1 cellular context compared by ENCODE assay signal in the genomic region with DNA sequence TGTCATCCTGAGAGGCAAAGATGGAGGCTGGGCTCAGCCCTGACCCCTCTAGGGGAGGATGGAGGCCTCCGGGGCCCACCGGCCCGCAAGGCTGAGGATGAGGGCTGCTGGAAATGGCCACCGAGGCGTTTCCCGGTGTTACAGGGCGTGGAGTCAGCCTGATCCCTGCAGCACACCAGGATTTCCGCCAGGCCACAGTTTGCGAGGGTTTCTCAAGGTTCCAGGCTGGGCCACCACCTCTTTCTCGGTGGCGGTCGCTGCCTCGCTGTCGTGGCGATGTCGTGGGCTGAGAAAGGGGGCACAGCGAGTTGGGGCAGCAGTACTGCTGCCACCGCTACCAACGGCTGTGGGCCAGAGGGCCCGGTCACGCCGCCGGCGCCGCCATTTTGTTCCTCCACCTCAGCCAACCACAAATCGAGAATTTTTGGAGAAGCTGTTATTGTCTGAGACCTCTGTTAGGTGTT.
TF ChIP-seq lines count a peak whose summit lies in the region.

A gene (minus strand): TSS at position 414 of the 464 bp plus-strand sequence. CDS start 408 bp downstream, at position 6.

TF ChIP-seq in GM23338, 12 proteins besides CTCF, POLR2A, EP300 and RAD21 (continued from another document):
- TF ChIP-seq, protein P1, sequence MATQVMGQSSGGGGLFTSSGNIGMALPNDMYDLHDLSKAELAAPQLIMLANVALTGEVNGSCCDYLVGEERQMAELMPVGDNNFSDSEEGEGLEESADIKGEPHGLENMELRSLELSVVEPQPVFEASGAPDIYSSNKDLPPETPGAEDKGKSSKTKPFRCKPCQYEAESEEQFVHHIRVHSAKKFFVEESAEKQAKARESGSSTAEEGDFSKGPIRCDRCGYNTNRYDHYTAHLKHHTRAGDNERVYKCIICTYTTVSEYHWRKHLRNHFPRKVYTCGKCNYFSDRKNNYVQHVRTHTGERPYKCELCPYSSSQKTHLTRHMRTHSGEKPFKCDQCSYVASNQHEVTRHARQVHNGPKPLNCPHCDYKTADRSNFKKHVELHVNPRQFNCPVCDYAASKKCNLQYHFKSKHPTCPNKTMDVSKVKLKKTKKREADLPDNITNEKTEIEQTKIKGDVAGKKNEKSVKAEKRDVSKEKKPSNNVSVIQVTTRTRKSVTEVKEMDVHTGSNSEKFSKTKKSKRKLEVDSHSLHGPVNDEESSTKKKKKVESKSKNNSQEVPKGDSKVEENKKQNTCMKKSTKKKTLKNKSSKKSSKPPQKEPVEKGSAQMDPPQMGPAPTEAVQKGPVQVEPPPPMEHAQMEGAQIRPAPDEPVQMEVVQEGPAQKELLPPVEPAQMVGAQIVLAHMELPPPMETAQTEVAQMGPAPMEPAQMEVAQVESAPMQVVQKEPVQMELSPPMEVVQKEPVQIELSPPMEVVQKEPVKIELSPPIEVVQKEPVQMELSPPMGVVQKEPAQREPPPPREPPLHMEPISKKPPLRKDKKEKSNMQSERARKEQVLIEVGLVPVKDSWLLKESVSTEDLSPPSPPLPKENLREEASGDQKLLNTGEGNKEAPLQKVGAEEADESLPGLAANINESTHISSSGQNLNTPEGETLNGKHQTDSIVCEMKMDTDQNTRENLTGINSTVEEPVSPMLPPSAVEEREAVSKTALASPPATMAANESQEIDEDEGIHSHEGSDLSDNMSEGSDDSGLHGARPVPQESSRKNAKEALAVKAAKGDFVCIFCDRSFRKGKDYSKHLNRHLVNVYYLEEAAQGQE (IDR thresholded peaks at IDR 0.05; ENCODE audit: unreplicated experiment), result no peak
- TF ChIP-seq, protein P2, sequence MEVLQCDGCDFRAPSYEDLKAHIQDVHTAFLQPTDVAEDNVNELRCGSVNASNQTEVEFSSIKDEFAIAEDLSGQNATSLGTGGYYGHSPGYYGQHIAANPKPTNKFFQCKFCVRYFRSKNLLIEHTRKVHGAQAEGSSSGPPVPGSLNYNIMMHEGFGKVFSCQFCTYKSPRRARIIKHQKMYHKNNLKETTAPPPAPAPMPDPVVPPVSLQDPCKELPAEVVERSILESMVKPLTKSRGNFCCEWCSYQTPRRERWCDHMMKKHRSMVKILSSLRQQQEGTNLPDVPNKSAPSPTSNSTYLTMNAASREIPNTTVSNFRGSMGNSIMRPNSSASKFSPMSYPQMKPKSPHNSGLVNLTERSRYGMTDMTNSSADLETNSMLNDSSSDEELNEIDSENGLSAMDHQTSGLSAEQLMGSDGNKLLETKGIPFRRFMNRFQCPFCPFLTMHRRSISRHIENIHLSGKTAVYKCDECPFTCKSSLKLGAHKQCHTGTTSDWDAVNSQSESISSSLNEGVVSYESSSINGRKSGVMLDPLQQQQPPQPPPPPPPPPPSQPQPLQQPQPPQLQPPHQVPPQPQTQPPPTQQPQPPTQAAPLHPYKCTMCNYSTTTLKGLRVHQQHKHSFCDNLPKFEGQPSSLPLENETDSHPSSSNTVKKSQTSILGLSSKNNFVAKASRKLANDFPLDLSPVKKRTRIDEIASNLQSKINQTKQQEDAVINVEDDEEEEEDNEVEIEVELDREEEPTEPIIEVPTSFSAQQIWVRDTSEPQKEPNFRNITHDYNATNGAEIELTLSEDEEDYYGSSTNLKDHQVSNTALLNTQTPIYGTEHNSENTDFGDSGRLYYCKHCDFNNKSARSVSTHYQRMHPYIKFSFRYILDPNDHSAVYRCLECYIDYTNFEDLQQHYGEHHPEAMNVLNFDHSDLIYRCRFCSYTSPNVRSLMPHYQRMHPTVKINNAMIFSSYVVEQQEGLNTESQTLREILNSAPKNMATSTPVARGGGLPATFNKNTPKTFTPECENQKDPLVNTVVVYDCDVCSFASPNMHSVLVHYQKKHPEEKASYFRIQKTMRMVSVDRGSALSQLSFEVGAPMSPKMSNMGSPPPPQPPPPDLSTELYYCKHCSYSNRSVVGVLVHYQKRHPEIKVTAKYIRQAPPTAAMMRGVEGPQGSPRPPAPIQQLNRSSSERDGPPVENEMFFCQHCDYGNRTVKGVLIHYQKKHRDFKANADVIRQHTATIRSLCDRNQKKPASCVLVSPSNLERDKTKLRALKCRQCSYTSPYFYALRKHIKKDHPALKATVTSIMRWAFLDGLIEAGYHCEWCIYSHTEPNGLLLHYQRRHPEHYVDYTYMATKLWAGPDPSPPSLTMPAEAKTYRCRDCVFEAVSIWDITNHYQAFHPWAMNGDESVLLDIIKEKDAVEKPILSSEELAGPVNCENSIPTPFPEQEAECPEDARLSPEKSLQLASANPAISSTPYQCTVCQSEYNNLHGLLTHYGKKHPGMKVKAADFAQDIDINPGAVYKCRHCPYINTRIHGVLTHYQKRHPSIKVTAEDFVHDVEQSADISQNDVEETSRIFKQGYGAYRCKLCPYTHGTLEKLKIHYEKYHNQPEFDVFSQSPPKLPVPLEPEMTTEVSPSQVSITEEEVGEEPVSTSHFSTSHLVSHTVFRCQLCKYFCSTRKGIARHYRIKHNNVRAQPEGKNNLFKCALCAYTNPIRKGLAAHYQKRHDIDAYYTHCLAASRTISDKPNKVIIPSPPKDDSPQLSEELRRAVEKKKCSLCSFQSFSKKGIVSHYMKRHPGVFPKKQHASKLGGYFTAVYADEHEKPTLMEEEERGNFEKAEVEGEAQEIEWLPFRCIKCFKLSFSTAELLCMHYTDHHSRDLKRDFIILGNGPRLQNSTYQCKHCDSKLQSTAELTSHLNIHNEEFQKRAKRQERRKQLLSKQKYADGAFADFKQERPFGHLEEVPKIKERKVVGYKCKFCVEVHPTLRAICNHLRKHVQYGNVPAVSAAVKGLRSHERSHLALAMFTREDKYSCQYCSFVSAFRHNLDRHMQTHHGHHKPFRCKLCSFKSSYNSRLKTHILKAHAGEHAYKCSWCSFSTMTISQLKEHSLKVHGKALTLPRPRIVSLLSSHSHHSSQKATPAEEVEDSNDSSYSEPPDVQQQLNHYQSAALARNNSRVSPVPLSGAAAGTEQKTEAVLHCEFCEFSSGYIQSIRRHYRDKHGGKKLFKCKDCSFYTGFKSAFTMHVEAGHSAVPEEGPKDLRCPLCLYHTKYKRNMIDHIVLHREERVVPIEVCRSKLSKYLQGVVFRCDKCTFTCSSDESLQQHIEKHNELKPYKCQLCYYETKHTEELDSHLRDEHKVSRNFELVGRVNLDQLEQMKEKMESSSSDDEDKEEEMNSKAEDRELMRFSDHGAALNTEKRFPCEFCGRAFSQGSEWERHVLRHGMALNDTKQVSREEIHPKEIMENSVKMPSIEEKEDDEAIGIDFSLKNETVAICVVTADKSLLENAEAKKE (CRISPR knock-in tag; IDR thresholded peaks at IDR 0.05), result no peak
- no peak for TF ChIP-seq STAT1 (IDR thresholded peaks at IDR 0.05; ENCODE audit: unreplicated experiment)
- no peak for TF ChIP-seq EZH2 (IDR thresholded peaks at IDR 0.05; ENCODE audit: low read depth, unreplicated experiment)
- no peak for TF ChIP-seq JUNB (IDR thresholded peaks at IDR 0.05; ENCODE audit: unreplicated experiment)
- no peak for TF ChIP-seq NANOG (IDR thresholded peaks at IDR 0.05; ENCODE audit: borderline replicate concordance)
- no peak for TF ChIP-seq ZNF331 (CRISPR knock-in tag; IDR thresholded peaks at IDR 0.05; ENCODE audit: low read depth)
- no peak for TF ChIP-seq ZNF114 (CRISPR knock-in tag; IDR thresholded peaks at IDR 0.05)
- no peak for TF ChIP-seq EZH2phosphoT487 (IDR thresholded peaks at IDR 0.05; ENCODE audit: unreplicated experiment)
